8 cellular contexts compared by ENCODE assay signal in genomic region chr10:102119417-102120141, GRCh38. TPM values are rescaled to one million over a fixed set of nuclear protein-coding genes. Genes with fewer than 3 reads are reported as not detected.
DNase-seq lines count a peak whose midpoint lies in the region; ATAC-seq lines count a peak whose summit lies in the region.

No MANE protein-coding gene starts in this region.

- peak; percentile 54 for DNase-seq in GF-D8 (lab: John Stamatoyannopoulos, UW)
- peak; percentile 62 for DNase-seq in Karpas-422
- DNase-seq in activated CD4-positive, CD25-positive, alpha-beta regulatory T cell (lab: John Stamatoyannopoulos, UW): peak in 3 of 4 experiments; percentile 30 to 44 (median 34)
- DNase-seq in dermis microvascular lymphatic vessel endothelial cell (ENCODE audit: low read depth in 2 of 2): peak; percentile 60 to 78
- DNase-seq in left kidney (ENCODE audit: low read depth, low spot score): peak; percentile 79
- DNase-seq in stimulated activated CD4-positive, alpha-beta T cell treated with anti-CD3 and anti-CD28 coated beads, Interleukin-4, amount 100 ng/mL, for 24 hours: peak; percentile 57
- DNase-seq in cortex of kidney (lab: John Stamatoyannopoulos, UW): no peak

- peak overlapping the region; percentile 87 for H3K9ac ChIP-seq in Karpas-422 (ENCODE audit: low read length)

- H3K9me3 ChIP-seq in Karpas-422 (ENCODE audit: low read length): no peaks in the 10 kb centered on the region

- peaks cover 52% of the 10 kb centered on the region for H3K4me1 ChIP-seq in Karpas-422 (ENCODE audit: low read length)

- H2AFZ ChIP-seq in Karpas-422 (ENCODE audit: low read length): no peak overlapping the region

- ATAC-seq in HG02981 (IDR thresholded peaks at IDR 0.05; ENCODE audit: unreplicated experiment): no peak

- no peaks in the 10 kb centered on the region for H3K9me2 ChIP-seq in Karpas-422 (replicated peaks; ENCODE audit: insufficient read depth, low read length)

- H3K27ac ChIP-seq in Karpas-422 (ENCODE audit: low read length): peak overlapping the region; percentile 69

- no peaks in the 10 kb centered on the region for H3K36me3 ChIP-seq in Karpas-422 (ENCODE audit: insufficient read depth, low read length)

- H3K79me2 ChIP-seq in Karpas-422 (ENCODE audit: low read length): peaks cover 49% of the 10 kb centered on the region

- no peaks in the 10 kb centered on the region for H4K20me1 ChIP-seq in Karpas-422 (ENCODE audit: insufficient read depth, low read depth, low read length)

- no peaks in the 10 kb centered on the region for H3K27me3 ChIP-seq in Karpas-422 (ENCODE audit: low read length)

- H3K4me2 ChIP-seq in Karpas-422 (ENCODE audit: low read depth, low read length, poor library complexity, severe bottlenecking): peak overlapping the region; percentile 84

- H3K4me3 ChIP-seq in Karpas-422 (ENCODE audit: low read length): peak overlapping the region; percentile 80

RNA-seq across cellular contexts. Expression of gene LDB1, which starts 0.6 kb away (rescaled TPM):
- 24.7 and 34.5 TPM in 2 replicates for total RNA-seq in Karpas-422 (2014; rRNA removed; shearing (Covaris generic); ENCODE audit: low replicate concordance)
- 32.0 and 53.0 TPM in 2 replicates for total RNA-seq in dermis microvascular lymphatic vessel endothelial cell

RNA-seq across cellular contexts. Expression of gene PPRC1, which starts 13.3 kb away (rescaled TPM):
- 8.6 and 10.2 TPM in 2 replicates for total RNA-seq in Karpas-422 (2014; rRNA removed; shearing (Covaris generic); ENCODE audit: low replicate concordance)
- 6.5 and 9.1 TPM in 2 replicates for total RNA-seq in dermis microvascular lymphatic vessel endothelial cell

RNA-seq across cellular contexts. Expression of gene NOLC1, which starts 32.6 kb away (rescaled TPM):
- total RNA-seq in Karpas-422 (2014; rRNA removed; shearing (Covaris generic); ENCODE audit: low replicate concordance): 22.6 and 37.6 TPM in 2 replicates
- total RNA-seq in dermis microvascular lymphatic vessel endothelial cell: 19.4 and 24.0 TPM in 2 replicates

RNA-seq across cellular contexts. Expression of gene HPS6, which starts 54.4 kb away (rescaled TPM):
- total RNA-seq in Karpas-422 (2014; rRNA removed; shearing (Covaris generic); ENCODE audit: low replicate concordance): 7.1 and 19.4 TPM in 2 replicates
- 26.1 and 34.5 TPM in 2 replicates for total RNA-seq in dermis microvascular lymphatic vessel endothelial cell
